29 cellular contexts compared by ENCODE assay signal in genomic region chr3:73475717-73476116, GRCh38.
"Had no signal": no experiment of that assay in that cellular context is flagged by ENCODE, and none has a peak within 500 bp of the region (broad histone marks: within the 10 kb centered on the region; RNA-seq: fewer than 3 reads in every experiment).

No MANE protein-coding gene starts in this region.

- DNase-seq: activated CD4-positive, alpha-beta T cell treated with anti-CD3 and anti-CD28 coated beads for 36 hours; activated CD4-positive, CD25-positive, alpha-beta regulatory T cell; activated CD8-positive, alpha-beta memory T cell treated with anti-CD3 and anti-CD28 coated beads, Interleukin-2, amount 10 ng/mL, durations not matched to agents 7 days and 5 days; activated CD8-positive, alpha-beta T cell treated with anti-CD3 and anti-CD28 coated beads, Interleukin-2, amount 10 ng/mL, durations not matched to agents 7 days and 5 days; activated naive CD8-positive, alpha-beta T cell treated with anti-CD3 and anti-CD28 coated beads, Interleukin-2, amount 50 U/mL, for 24 hours; activated T-cell treated with anti-CD3 and anti-CD28 coated beads, Interleukin-2, amount 50 U/mL, for 48 hours; amygdala; caudate nucleus; effector CD4-positive, alpha-beta T cell; esophagus squamous epithelium; glutamatergic neuron; islet precursor cell; left cardiac atrium; left ventricle myocardium superior; mammary epithelial cell; naive B cell; ovary; retina; stimulated activated CD4-positive, alpha-beta T cell treated with anti-CD3 and anti-CD28 coated beads, Interleukin-4, amount 100 ng/mL, for 24 hours; stimulated activated naive CD8-positive, alpha-beta T cell treated with anti-CD3 and anti-CD28 coated beads, Interleukin-15, amount 100 ng/mL, for 72 hours; substantia nigra; upper lobe of left lung had no signal

- ATAC-seq: activated CD4-positive, alpha-beta T cell treated with anti-CD3 and anti-CD28 coated beads for 36 hours; activated CD8-positive, alpha-beta memory T cell treated with anti-CD3 and anti-CD28 coated beads, Interleukin-2, amount 10 ng/mL, durations not matched to agents 7 days and 5 days; activated CD8-positive, alpha-beta T cell treated with anti-CD3 and anti-CD28 coated beads, Interleukin-2, amount 10 ng/mL, durations not matched to agents 7 days and 5 days; activated naive CD8-positive, alpha-beta T cell treated with anti-CD3 and anti-CD28 coated beads, Interleukin-2, amount 50 U/mL, for 24 hours; left cardiac atrium; left ventricle myocardium superior; sciatic nerve; stimulated activated effector memory CD8-positive, alpha-beta T cell treated with anti-CD3 and anti-CD28 coated beads, Interleukin-12 subunit alpha, Interleukin-12 subunit beta, amount 100 ng/mL, for 72 hours; stimulated activated naive CD8-positive, alpha-beta T cell treated with anti-CD3 and anti-CD28 coated beads, Interleukin-15, amount 100 ng/mL, for 72 hours had no signal

- H3K27me3 ChIP-seq: esophagus squamous epithelium, hepatocyte, ovary, upper lobe of left lung, vagina had no signal

- H3K27ac ChIP-seq: esophagus squamous epithelium, hepatocyte, ovary, prostate gland, skin epidermis, upper lobe of left lung, vagina had no signal

- FAIRE-seq: frontal cortex had no signal

- H3K4me1 ChIP-seq: prostate gland had no signal

- H3K9me3 ChIP-seq: esophagus squamous epithelium, ovary, prostate gland, upper lobe of left lung, vagina had no signal

- H3K4me3 ChIP-seq: esophagus squamous epithelium, hepatocyte, ovary, prostate gland, skin epidermis, upper lobe of left lung, vagina had no signal

- H3K36me3 ChIP-seq: esophagus squamous epithelium, ovary, prostate gland, upper lobe of left lung, vagina had no signal
